Comparison of ENCODE assay signal across 8 cellular contexts in genomic region chr7:74083117-74083876, GRCh38. TPM values are rescaled to one million over a fixed set of nuclear protein-coding genes. Genes with fewer than 3 reads are reported as not detected.
DNase-seq lines count a peak whose midpoint lies in the region; ATAC-seq and TF ChIP-seq lines count a peak whose summit lies in the region.

Gene LIMK1, plus strand, starts transcription at chr7:74083804. Its CDS starts 187 bp downstream, at chr7:74083991.

- intact Hi-C loops in T-helper 1 cell treated with Interleukin-12 subunit alpha and Interleukin-12 subunit beta and Interleukin-4 antibody, amounts not matched to agents 30 ng/mL and 1 ng/mL, for 36 hours (cut with micrococcal nuclease), result loop anchor here (1.0 kb wide), 7 partner anchors 11 to 505 kb away; partner anchors contain the start of genes EIF4H, METTL27, RFC2 and TBL2
- intact Hi-C loops in adrenal gland (cut with DNase I), result loop anchor here in 1 of 2 donors (5.0 kb wide), 1 partner anchor 99 kb away; no protein-coding TSS in a partner anchor
- intact Hi-C loops in heart right ventricle (cut with DNase I), result loop anchor here in 3 of 10 donors (5.0 kb wide), 3 partner anchors 51 to 104 kb away; no protein-coding TSS in a partner anchor
- intact Hi-C loops in posterior vena cava (cut with DNase I), result loop anchor here (1.0 to 10.0 kb wide), 2 partner anchors 11 to 92 kb away; partner anchors contain the start of gene EIF4H (in 1 of the 2)

- no peaks in the 10 kb centered on the region for H3K9me3 Mint-ChIP-seq in type B pancreatic cell

- CTCF ChIA-PET in HEK293T (lab: Yijun Ruan, JAX), result interaction anchor here (1.0 kb wide), 1 partner anchor 14 kb away, joined by 3 read pairs; no protein-coding TSS in a partner anchor

- POLR2A ChIA-PET in HEK293T (lab: Yijun Ruan, JAX), result interaction anchor here (0.5 to 3.7 kb wide), 6 partner anchors 11 to 90 kb away, joined by 3 to 12 read pairs (median 4); partner anchors contain the start of gene EIF4H

- H3K27ac Mint-ChIP-seq in type B pancreatic cell, result peak within 1 kb of the TSS; percentile 67

- H3K4me3 ChIP-seq in adrenal gland (peak within 1 kb of the TSS in 2 of 4 donors; percentile 73 to 79), heart right ventricle (peak within 1 kb of the TSS; percentile 50 to 95 (median 76))

- H3K36me3 ChIP-seq in adrenal gland (replicated peaks in 1 of 2) (no peaks in the 10 kb centered on the region), heart right ventricle (peaks cover 0 to 23% (median 0%) of the 10 kb centered on the region in 9 donors)

- H3K27me3 Mint-ChIP-seq in type B pancreatic cell, result no peaks in the 10 kb centered on the region

- H3K4me1 Mint-ChIP-seq in type B pancreatic cell (ENCODE audit: unreplicated experiment), result peaks cover 8% of the 10 kb centered on the region

- peak; percentile 50 for DNase-seq in GM04504 (ENCODE audit: low read depth)
- DNase-seq in HEK293T (ENCODE audit: extremely low spot score), result peak; percentile 95
- DNase-seq in NCI-H1092 treated with DMSO at 0.1 percent for 48 hours (lab: John Stamatoyannopoulos, UW), result peak; percentile 90
- peak; percentile 67 to 82 (median 80) for DNase-seq in adrenal gland
- DNase-seq in heart right ventricle, result peak; percentile 74 to 87
- DNase-seq in posterior vena cava (ENCODE audit: low spot score), result peak; percentile 93
- peak; percentile 88 for DNase-seq in type B pancreatic cell (ENCODE audit: extremely low spot score, unreplicated experiment)

- H3K27me3 ChIP-seq in adrenal gland, result no peaks in the 10 kb centered on the region
- H3K27me3 ChIP-seq in heart right ventricle, result no peaks in the 10 kb centered on the region

- H3K4me1 ChIP-seq in adrenal gland (replicated peaks in 1 of 2) (peaks cover 16 to 21% of the 10 kb centered on the region in 2 donors), heart right ventricle (peaks cover 6 to 23% (median 20%) of the 10 kb centered on the region in 9 donors)

- H3K27ac ChIP-seq in adrenal gland, result peak within 1 kb of the TSS in 3 of 5 donors; percentile 10 to 75 (median 57)
- peak within 1 kb of the TSS in 7 of 10 donors; percentile 23 to 85 (median 56) for H3K27ac ChIP-seq in heart right ventricle

- H3K4me3 Mint-ChIP-seq in type B pancreatic cell, result peak within 1 kb of the TSS; percentile 87

- ATAC-seq in heart right ventricle, result peak; percentile 84 to 97 (median 92)

- H3K9me3 ChIP-seq in adrenal gland (replicated peaks in 1 of 3) (no peaks in the 10 kb centered on the region), heart right ventricle (no peaks in the 10 kb centered on the region)

- TF ChIP-seq POLR2A in adrenal gland (IDR thresholded peaks at IDR 0.05), result peak in 1 of 2 donors; percentile 19

- TF ChIP-seq CTCF in adrenal gland (IDR thresholded peaks at IDR 0.05) (no peak), heart right ventricle (IDR thresholded peaks at IDR 0.05) (no peak), type B pancreatic cell (conservative IDR thresholded peaks at IDR 0.05) (no peak)

- WGBS in adrenal gland, 4 donors, result 0 to 14% (median 6%) methylated on average over 3 to 65 of the region's 71 CpGs
- WGBS in heart right ventricle, 2 donors, result 9 to 15% methylated on average over 33 to 68 of the region's 71 CpGs

- H3K36me3 Mint-ChIP-seq in type B pancreatic cell, result no peaks in the 10 kb centered on the region

TF ChIP-seq in HEK293T, 16 proteins besides CTCF, POLR2A, EP300 and RAD21:
- 0 out of 2 replicates have a peak, but pooled peaks have one; percentile 28 for TF ChIP-seq HDGF (IDR thresholded peaks at IDR 0.05; ENCODE audit: borderline replicate concordance)
- TF ChIP-seq NFRKB (IDR thresholded peaks at IDR 0.05), result no peak
- TF ChIP-seq PKNOX1 (IDR thresholded peaks at IDR 0.05), result peak; percentile 36; the same call in 1 of the 2 replicates
- TF ChIP-seq L3MBTL2 (conservative IDR thresholded peaks at IDR 0.05), result peak; percentile 32; the same call in 1 of the 2 replicates

RNA-seq across cellular contexts. Expression of gene LIMK1, which starts in this region (rescaled TPM):
- 19.5 and 20.6 TPM in 2 replicates for total RNA-seq in T-helper 1 cell treated with Interleukin-12 subunit alpha and Interleukin-12 subunit beta and Interleukin-4 antibody, amounts not matched to agents 30 ng/mL and 1 ng/mL, for 36 hours
- total RNA-seq in adrenal gland (10 to 100 TPM; 17.7 to 32.1 (median 21.4) TPM), heart right ventricle (10 to 100 TPM in 5 of 10 donors, 1 to 10 TPM in 5; 6.1 to 17.3 (median 9.9) TPM), posterior vena cava (10 to 100 TPM; 19.4 to 22.3 TPM), type B pancreatic cell (ENCODE audit: low replicate concordance) (34.6 and 46.6 TPM in 2 replicates)
- polyA plus RNA-seq in adrenal gland (10 to 100 TPM in 1 of 3 donors, 1 to 10 TPM in 2; 7.2 to 18.6 (median 8.9) TPM), heart right ventricle (1 to 10 TPM; 5.0 to 6.6 TPM)
